ENCODE assay signal across 9 cellular contexts in the genomic region with DNA sequence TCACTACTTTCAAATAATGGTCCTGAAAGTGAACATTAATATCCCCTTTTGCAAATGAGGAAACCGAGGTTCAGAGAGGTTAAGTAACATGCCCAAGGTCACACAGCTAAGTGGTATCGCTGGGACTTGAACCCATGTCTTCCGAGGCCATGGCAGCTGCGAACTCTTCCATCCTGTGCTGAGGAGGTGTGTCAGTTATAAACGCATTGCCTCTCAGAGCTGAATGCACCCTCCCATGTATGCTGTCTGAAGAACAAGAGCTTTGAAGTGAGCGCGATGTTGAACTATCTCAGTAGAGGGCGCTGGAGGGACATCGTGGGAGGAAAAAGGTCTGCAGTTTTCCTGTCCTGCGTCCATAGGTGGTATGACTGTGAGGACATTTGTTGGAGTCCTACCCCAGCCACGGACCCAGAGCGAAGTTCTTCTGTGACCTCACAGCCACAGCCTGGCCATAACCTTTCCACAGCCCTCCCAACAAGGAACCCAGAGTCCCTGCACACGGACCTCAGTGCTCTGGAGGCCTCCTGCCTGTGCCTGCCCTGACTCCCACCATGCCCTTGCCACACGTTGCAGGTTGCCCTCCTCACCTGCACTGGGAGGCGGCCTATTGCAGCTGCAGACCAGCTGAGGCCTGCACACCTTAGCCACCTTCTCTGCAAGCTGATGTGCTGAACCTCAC. TPM values are rescaled to one million over a fixed set of nuclear protein-coding genes. Genes with fewer than 3 reads are reported as not detected.
A peak's percentile ranks its signal among the peaks of the same experiment; 100 is the strongest.
DNase-seq lines count a peak whose midpoint lies in the region; ATAC-seq and TF ChIP-seq lines count a peak whose summit lies in the region.
"Had no signal": no experiment of that assay in that cellular context is flagged by ENCODE, and none has a peak within 500 bp of the region (broad histone marks: within the 10 kb centered on the region; RNA-seq: fewer than 3 reads in every experiment).

No MANE protein-coding gene starts in this region.

- peak; percentile 68 to 75 (median 72) for TF ChIP-seq CTCF in transverse colon (IDR thresholded peaks at IDR 0.05)

- peaks cover 30% of the 10 kb centered on the region for H3K27me3 Mint-ChIP-seq in activated naive CD4-positive, alpha-beta T cell treated with anti-CD3 and anti-CD28 coated beads, Interleukin-2, amount 10 ng/mL, durations not matched to agents 7 days and 5 days

- TF ChIP-seq EP300 in transverse colon (IDR thresholded peaks at IDR 0.05; ENCODE audit: low read depth) = no peak

- DNase-seq in CMK (ENCODE audit: low read depth) = peak; percentile 89
- peak; percentile 84 for DNase-seq in NCI-H1048 (lab: John Stamatoyannopoulos, UW)
- DNase-seq in SK-N-DZ (ENCODE audit: low spot score) = peak; percentile 92
- DNase-seq in activated naive CD4-positive, alpha-beta T cell treated with anti-CD3 and anti-CD28 coated beads, Interleukin-2, amount 10 ng/mL, durations not matched to agents 7 days and 5 days = peak; percentile 84
- no peak for DNase-seq in Right ventricle myocardium inferior (ENCODE audit: missing footprints)
- DNase-seq in pons (ENCODE audit: low spot score) = peak; percentile 88
- DNase-seq in transverse colon = peak; percentile 86

- no peak overlapping the region for H3K4me3 Mint-ChIP-seq in activated naive CD4-positive, alpha-beta T cell treated with anti-CD3 and anti-CD28 coated beads, Interleukin-2, amount 10 ng/mL, durations not matched to agents 7 days and 5 days

- H3K4me1 Mint-ChIP-seq in activated naive CD4-positive, alpha-beta T cell treated with anti-CD3 and anti-CD28 coated beads, Interleukin-2, amount 10 ng/mL, durations not matched to agents 7 days and 5 days = peaks cover 4% of the 10 kb centered on the region

- intact Hi-C loops in Right ventricle myocardium inferior (cut with DNase I) = loop anchor here (1.0 to 2.0 kb wide), 3 partner anchors 72 to 340 kb away; partner anchors contain the start of gene VAMP4
- intact Hi-C loops in transverse colon (cut with DNase I; ENCODE audit: low total_unique reads) = loop anchor here (2.0 to 10.0 kb wide), 3 partner anchors 72 to 1493 kb away; partner anchors contain the start of gene METTL13

- H3K36me3 ChIP-seq in transverse colon = no peaks in the 10 kb centered on the region

- H3K4me1 ChIP-seq in transverse colon = peaks cover 5 to 16% (median 10%) of the 10 kb centered on the region in 4 donors

- no peaks in the 10 kb centered on the region for H3K9me3 Mint-ChIP-seq in activated naive CD4-positive, alpha-beta T cell treated with anti-CD3 and anti-CD28 coated beads, Interleukin-2, amount 10 ng/mL, durations not matched to agents 7 days and 5 days

- in situ Hi-C loops in transverse colon (cut with MboI; ENCODE audit: low pct_ligation_motif_present in 1 of 4, low pct_unique_long_range_greater_than_20kb in 1 of 4, low sequenced_read_pairs in 3 of 4) = loop anchor here in 3 of 4 donors (10.0 to 25.0 kb wide), 2 partner anchors 340 to 342 kb away; no protein-coding TSS in a partner anchor

- TF ChIP-seq POLR2A in transverse colon (IDR thresholded peaks at IDR 0.05) = no peak

- no peak overlapping the region for H3K27ac Mint-ChIP-seq in activated naive CD4-positive, alpha-beta T cell treated with anti-CD3 and anti-CD28 coated beads, Interleukin-2, amount 10 ng/mL, durations not matched to agents 7 days and 5 days

- WGBS in transverse colon (ENCODE audit: low coverage in 1 of 2), 2 donors = 13 to 100% methylated on average over 1 to 15 of the region's 15 CpGs

- peak; percentile 68 for ATAC-seq in GM21717 (IDR thresholded peaks at IDR 0.05; ENCODE audit: unreplicated experiment)
- peak; percentile 80 for ATAC-seq in Right ventricle myocardium inferior

- CTCF ChIA-PET in activated naive CD4-positive, alpha-beta T cell treated with anti-CD3 and anti-CD28 coated beads, Interleukin-2, amount 10 ng/mL, durations not matched to agents 7 days and 5 days (lab: Charles Lee) = interaction anchor here (0.6 to 6.8 kb wide), 36 partner anchors 10 to 785 kb away, joined by 3 to 89 read pairs (median 3); partner anchors contain the start of genes PRRC2C and VAMP4

- H3K4me3 ChIP-seq in transverse colon = no peak overlapping the region

- H3K27me3 ChIP-seq in transverse colon = no peaks in the 10 kb centered on the region

- peak overlapping the region; percentile 46 to 81 (median 66) for H3K27ac ChIP-seq in transverse colon

- no peaks in the 10 kb centered on the region for H3K9me3 ChIP-seq in transverse colon

- H3K36me3 Mint-ChIP-seq in activated naive CD4-positive, alpha-beta T cell treated with anti-CD3 and anti-CD28 coated beads, Interleukin-2, amount 10 ng/mL, durations not matched to agents 7 days and 5 days = no peaks in the 10 kb centered on the region

RNA-seq across cellular contexts. Expression of gene MYOC, which starts 7.5 kb away (rescaled TPM):
- polyA plus RNA-seq in SK-N-DZ (2014; cell fraction: cytosol; rRNA removed) = not detected in 2 replicates
- not detected in 2 replicates for polyA plus RNA-seq in SK-N-DZ (2014; cell fraction: nucleus; rRNA removed)
- total RNA-seq in Right ventricle myocardium inferior (5.3 TPM), transverse colon (1 to 10 TPM in 3 of 4 donors, under 1 TPM in 1; 0.40 to 7.6 (median 2.5) TPM)
- total RNA-seq: T-helper 1 cell treated with Interleukin-12 subunit alpha and Interleukin-12 subunit beta and Interleukin-4 antibody, amounts not matched to agents 30 ng/mL and 1 ng/mL, for 36 hours had no signal

RNA-seq across cellular contexts. Expression of gene MYOCOS, which starts 22.9 kb away (rescaled TPM):
- polyA plus RNA-seq in SK-N-DZ (2014; cell fraction: cytosol; rRNA removed) = not detected in 2 replicates
- polyA plus RNA-seq in SK-N-DZ (2014; cell fraction: nucleus; rRNA removed) = not detected in 2 replicates
- total RNA-seq in Right ventricle myocardium inferior = not detected
- not detected for total RNA-seq in transverse colon
